ENCODE assay signal across 10 cellular contexts in the genomic region with DNA sequence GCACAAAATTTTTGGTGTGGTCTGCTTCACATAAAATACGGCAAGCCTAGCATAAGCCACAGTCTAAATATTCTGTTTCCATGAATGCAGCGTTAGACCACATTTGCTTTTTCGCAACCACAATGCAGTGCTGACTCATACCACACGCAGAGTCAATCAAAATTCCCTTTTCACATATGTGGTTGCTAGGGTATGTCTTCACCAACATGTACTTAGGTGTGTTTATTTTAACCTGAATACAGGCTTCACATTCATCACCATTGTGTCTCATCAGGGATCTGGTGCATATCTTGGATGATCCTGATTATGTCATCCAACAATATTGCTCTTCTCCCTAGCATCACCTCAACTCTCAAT.
A peak's percentile ranks its signal among the peaks of the same experiment; 100 is the strongest.
DNase-seq lines count a peak whose midpoint lies in the region; ATAC-seq, FAIRE-seq and TF ChIP-seq lines count a peak whose summit lies in the region.
"Had no signal": no experiment of that assay in that cellular context is flagged by ENCODE, and none has a peak within 500 bp of the region (broad histone marks: within the 10 kb centered on the region; RNA-seq: fewer than 3 reads in every experiment).

No MANE protein-coding gene starts in this region.

- intact Hi-C loops in K562 (cut with micrococcal nuclease): no loop called here

- no peak for TF ChIP-seq EP300 in K562 (IDR thresholded peaks at IDR 0.05; ENCODE audit: low read length)

- POLR2A ChIA-PET in K562 (lab: Yijun Ruan, JAX): no interaction called here

- no peak for TF ChIP-seq POLR2A in K562 (conservative IDR thresholded peaks at IDR 0.05)

- DNase-seq in SHP77 (lab: John Stamatoyannopoulos, UW) (peak; percentile 45 to 55), SHP77 treated with DMSO at 0.1 percent for 48 hours (lab: John Stamatoyannopoulos, UW) (no peak), NOMO-1 (lab: John Stamatoyannopoulos, UW; ENCODE audit: unreplicated experiment in 2 of 2) (peak; percentile 71 to 94), K562 (ENCODE audit: extremely low read depth in 1 of 4, low spot score in 3 of 4) (no peak), NCI-H2227 treated with DMSO at 0.1 percent for 48 hours (lab: John Stamatoyannopoulos, UW) (no peak), MM.1S (no peak)
- peak; percentile 20 for DNase-seq in stimulated activated CD8-positive, alpha-beta memory T cell treated with anti-CD3 and anti-CD28 coated beads, Interleukin-7, amount 100 ng/mL, for 24 hours (ENCODE audit: low read depth)

- H3K27me3 ChIP-seq in K562 (ENCODE audit: control insufficient read depth in 2 of 2, insufficient read depth in 2 of 2, low read length in 2 of 2) (peaks cover 0 to 17% of the 10 kb centered on the region in 2 experiments; a peak in 4 of 5 replicates), MM.1S (replicated peaks; ENCODE audit: insufficient read depth, low read length) (no peaks in the 10 kb centered on the region)
- H3K27me3 ChIP-seq: cardiac muscle cell had no signal

- no peak overlapping the region for H3K27ac ChIP-seq in K562 (ENCODE audit: extremely low read depth, low read depth, low read length)
- no peak overlapping the region for H3K27ac ChIP-seq in MM.1S (ENCODE audit: low read length)
- H3K27ac ChIP-seq: cardiac muscle cell, thoracic aorta had no signal

- H3K9me1 ChIP-seq in K562 (ENCODE audit: control insufficient read depth, insufficient read depth, low read length): no peaks in the 10 kb centered on the region

- no peak for TF ChIP-seq RAD21 in K562 (CRISPR knock-in tag; conservative IDR thresholded peaks at IDR 0.05 in 1 of 2, IDR thresholded peaks at IDR 0.05 in 1 of 2)

- FAIRE-seq in K562 (lab: Jason Lieb, UNC): no peak

- H3K79me2 ChIP-seq in K562 (ENCODE audit: control insufficient read depth, insufficient read depth, low read length): no peaks in the 10 kb centered on the region
- H3K79me2 ChIP-seq in MM.1S (ENCODE audit: low read length): no peaks in the 10 kb centered on the region

- no TSS peak for BruUV-seq in K562 (replicated peaks; lab: Mats Ljungman, UMichigan)

- ATAC-seq in HG02973 (IDR thresholded peaks at IDR 0.05; ENCODE audit: unreplicated experiment): peak; percentile 64
- ATAC-seq in K562: no peak

- CTCF ChIA-PET in K562 (lab: Yijun Ruan, JAX; ENCODE audit: low intra/inter-chr PET ratio): no interaction called here

- no peaks in the 10 kb centered on the region for H4K20me1 ChIP-seq in K562 (replicated peaks; ENCODE audit: control insufficient read depth, insufficient read depth, low read length)
- no peaks in the 10 kb centered on the region for H4K20me1 ChIP-seq in MM.1S (ENCODE audit: insufficient read depth, low read length)

- H3K4me1 ChIP-seq in K562 (replicated peaks in 1 of 2; ENCODE audit: control insufficient read depth in 2 of 2, insufficient read depth in 2 of 2, low read length in 2 of 2) (no peaks in the 10 kb centered on the region), MM.1S (ENCODE audit: low read length) (peaks cover 4% of the 10 kb centered on the region)

- H3K9ac ChIP-seq in K562 (ENCODE audit: insufficient read depth in 1 of 2, low read depth in 2 of 2, low read length in 2 of 2) (no peak overlapping the region), MM.1S (ENCODE audit: low read length) (no peak overlapping the region)

- in situ Hi-C loops in K562 (cut with MboI): no loop called here

- no peak for TF ChIP-seq CTCF in K562 (IDR thresholded peaks at IDR 0.05 in 2 of 3, conservative IDR thresholded peaks at IDR 0.05 in 1 of 3; ENCODE audit: insufficient read depth in 2 of 3, low read depth in 1 of 3, low read length in 3 of 3)
- no peak for TF ChIP-seq CTCF in MM.1S (IDR thresholded peaks at IDR 0.05; ENCODE audit: low read length)

- 0% methylated on average over 4 of the region's 4 CpGs for WGBS in K562 (ENCODE audit: insufficient coverage, low coverage, missing lambda C conversion rate)

- H3K9me2 ChIP-seq in MM.1S (replicated peaks; ENCODE audit: insufficient read depth, low read length): no peaks in the 10 kb centered on the region

- H3K9me3 ChIP-seq in K562 (replicated peaks; ENCODE audit: control insufficient read depth, insufficient read depth, low read depth, low read length) (no peaks in the 10 kb centered on the region), MM.1S (replicated peaks; ENCODE audit: insufficient read depth, low read length) (no peaks in the 10 kb centered on the region)
- H3K9me3 ChIP-seq: thoracic aorta had no signal

- no peak overlapping the region for H3K4me3 ChIP-seq in K562
- no peak overlapping the region for H3K4me3 ChIP-seq in MM.1S (ENCODE audit: low read length)
- H3K4me3 ChIP-seq: cardiac muscle cell, thoracic aorta had no signal

- no peak overlapping the region for H3K4me2 ChIP-seq in K562 (ENCODE audit: insufficient read depth, low read length)
- H3K4me2 ChIP-seq in MM.1S (ENCODE audit: low read depth, low read length): no peak overlapping the region

- H3K36me3 ChIP-seq in K562 (ENCODE audit: control insufficient read depth, insufficient read depth, low read length): no peaks in the 10 kb centered on the region
- no peaks in the 10 kb centered on the region for H3K36me3 ChIP-seq in MM.1S (replicated peaks; ENCODE audit: insufficient read depth, low read length)
- H3K36me3 ChIP-seq: cardiac muscle cell, thoracic aorta had no signal

- H3F3A ChIP-seq in MM.1S (ENCODE audit: insufficient read depth, low read length): no peaks in the 10 kb centered on the region

- H2AFZ ChIP-seq in K562 (ENCODE audit: low read depth, low read length) (no peak overlapping the region), MM.1S (ENCODE audit: low read length) (no peak overlapping the region)

TF ChIP-seq in K562, 482 proteins besides CTCF, POLR2A, EP300 and RAD21 (continues in another document):
- TF ChIP-seq RBM34 (IDR thresholded peaks at IDR 0.05; ENCODE audit: borderline replicate concordance, insufficient read depth, low read length) (no peak), SIN3A (IDR thresholded peaks at IDR 0.05; ENCODE audit: borderline replicate concordance in 2 of 2, control insufficient read depth in 1 of 2, low read depth in 2 of 2, low read length in 2 of 2) (no peak), SMAD1 (IDR thresholded peaks at IDR 0.05; ENCODE audit: low read depth, low read length, partially characterized antibody) (no peak), SRSF1 (IDR thresholded peaks at IDR 0.05; ENCODE audit: low read depth, low read length) (no peak), KLF1 (tag; IDR thresholded peaks at IDR 0.05) (no peak), IRF2 (CRISPR knock-in tag; IDR thresholded peaks at IDR 0.05) (no peak), EZH2 (IDR thresholded peaks at IDR 0.05; ENCODE audit: borderline replicate concordance, low read depth, low read length) (no peak)
- TF ChIP-seq, protein P1, sequence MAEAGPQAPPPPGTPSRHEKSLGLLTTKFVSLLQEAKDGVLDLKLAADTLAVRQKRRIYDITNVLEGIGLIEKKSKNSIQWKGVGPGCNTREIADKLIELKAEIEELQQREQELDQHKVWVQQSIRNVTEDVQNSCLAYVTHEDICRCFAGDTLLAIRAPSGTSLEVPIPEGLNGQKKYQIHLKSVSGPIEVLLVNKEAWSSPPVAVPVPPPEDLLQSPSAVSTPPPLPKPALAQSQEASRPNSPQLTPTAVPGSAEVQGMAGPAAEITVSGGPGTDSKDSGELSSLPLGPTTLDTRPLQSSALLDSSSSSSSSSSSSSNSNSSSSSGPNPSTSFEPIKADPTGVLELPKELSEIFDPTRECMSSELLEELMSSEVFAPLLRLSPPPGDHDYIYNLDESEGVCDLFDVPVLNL (CRISPR knock-in tag; IDR thresholded peaks at IDR 0.05; ENCODE audit: low read depth): no peak
- TF ChIP-seq, protein P2, sequence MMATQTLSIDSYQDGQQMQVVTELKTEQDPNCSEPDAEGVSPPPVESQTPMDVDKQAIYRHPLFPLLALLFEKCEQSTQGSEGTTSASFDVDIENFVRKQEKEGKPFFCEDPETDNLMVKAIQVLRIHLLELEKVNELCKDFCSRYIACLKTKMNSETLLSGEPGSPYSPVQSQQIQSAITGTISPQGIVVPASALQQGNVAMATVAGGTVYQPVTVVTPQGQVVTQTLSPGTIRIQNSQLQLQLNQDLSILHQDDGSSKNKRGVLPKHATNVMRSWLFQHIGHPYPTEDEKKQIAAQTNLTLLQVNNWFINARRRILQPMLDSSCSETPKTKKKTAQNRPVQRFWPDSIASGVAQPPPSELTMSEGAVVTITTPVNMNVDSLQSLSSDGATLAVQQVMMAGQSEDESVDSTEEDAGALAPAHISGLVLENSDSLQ (IDR thresholded peaks at IDR 0.05): 0 out of 2 replicates have a peak, but pooled peaks have one; percentile 5

Comparison
In these comparisons a context has a peak if more than half of its experiments do, and no peak if none do; other contexts are left out.
1. DNase-seq: peak in SHP77 (2 of 2), NOMO-1 (2 of 2) and stimulated activated CD8-positive, alpha-beta memory T cell treated with anti-CD3 and anti-CD28 coated beads, Interleukin-7, amount 100 ng/mL, for 24 hours (single experiment); none in SHP77 treated with DMSO at 0.1 percent for 48 hours (single experiment), K562 (0 of 4), NCI-H2227 treated with DMSO at 0.1 percent for 48 hours (single experiment) and MM.1S (single experiment).